Comparison of ENCODE assay signal across 10 cellular contexts in the genomic region with DNA sequence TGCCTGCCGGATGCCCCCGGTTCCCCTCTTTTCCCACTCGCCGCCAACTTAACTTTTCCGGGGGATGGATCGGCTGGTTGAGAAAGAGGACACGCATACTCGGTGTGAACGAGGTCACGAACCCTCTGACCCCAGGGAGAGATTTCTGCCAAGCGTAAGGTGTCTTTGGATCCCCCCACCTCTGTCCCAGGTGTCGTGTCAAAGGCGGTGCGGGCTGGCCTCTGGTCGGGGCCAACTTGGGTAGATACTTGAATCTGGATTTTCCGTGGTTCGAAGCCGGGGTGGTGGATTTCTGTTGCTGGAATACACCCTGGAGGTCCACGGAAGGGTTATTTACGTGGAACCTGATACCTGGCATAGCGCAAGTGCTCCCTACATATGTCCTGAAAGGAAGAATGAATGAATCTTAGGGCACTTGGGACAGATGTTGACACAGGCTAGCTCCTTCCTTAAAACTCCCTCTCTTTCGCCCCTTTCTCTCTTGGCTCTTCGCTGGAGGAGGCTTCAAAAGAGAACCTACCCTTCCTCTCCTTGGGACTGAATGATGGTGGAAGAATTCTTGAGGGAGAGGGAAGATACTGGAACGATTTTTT. TPM values are rescaled to one million over a fixed set of nuclear protein-coding genes. Genes with fewer than 3 reads are reported as not detected.
A peak's percentile ranks its signal among the peaks of the same experiment; 100 is the strongest.
DNase-seq lines count a peak whose midpoint lies in the region; ATAC-seq and TF ChIP-seq lines count a peak whose summit lies in the region.
"Had no signal": no experiment of that assay in that cellular context is flagged by ENCODE, and none has a peak within 500 bp of the region (broad histone marks: within the 10 kb centered on the region; RNA-seq: fewer than 3 reads in every experiment).

No MANE protein-coding gene starts in this region.

- in situ Hi-C loops in astrocyte of the cerebellum (cut with HindIII; ENCODE audit: low sequenced_read_pairs): no loop called here

- intact Hi-C loops in right lobe of liver (cut with DNase I): no loop called here
- intact Hi-C loops in spleen (cut with DNase I; ENCODE audit: low total_unique reads): no loop called here

- TF ChIP-seq POLR2A in right lobe of liver (IDR thresholded peaks at IDR 0.05): no peak
- no peak for TF ChIP-seq POLR2A in spleen (IDR thresholded peaks at IDR 0.05)

- no peaks in the 10 kb centered on the region for H3K9me3 ChIP-seq in right lobe of liver
- no peaks in the 10 kb centered on the region for H3K9me3 ChIP-seq in spleen
- H3K9me3 ChIP-seq: neutrophil had no signal

- TF ChIP-seq CTCF in HFF-Myc (IDR thresholded peaks at IDR 0.05; ENCODE audit: low read depth, low read length, missing control alignments) (no peak), astrocyte of the cerebellum (IDR thresholded peaks at IDR 0.05; ENCODE audit: low read depth, low read length, missing control alignments) (no peak), right lobe of liver (IDR thresholded peaks at IDR 0.05) (no peak), spleen (IDR thresholded peaks at IDR 0.05 in 8 of 11, conservative IDR thresholded peaks at IDR 0.05 in 3 of 11) (no peak)

- WGBS in right lobe of liver (ENCODE audit: insufficient coverage, low coverage, low lambda C conversion rate, missing lambda C conversion rate): 2% methylated on average over 17 of the region's 24 CpGs
- 3 to 10% (median 7%) methylated on average over 23 to 24 of the region's 24 CpGs for WGBS in spleen, 5 donors

- no peak for DNase-seq in HFF-Myc (ENCODE audit: extremely low read depth, low read depth)
- DNase-seq in astrocyte of the cerebellum (ENCODE audit: low read depth): no peak
- DNase-seq in right lobe of liver: no peak
- no peak for DNase-seq in spleen
- DNase-seq in NCI-H128 (lab: John Stamatoyannopoulos, UW; ENCODE audit: unreplicated experiment): no peak
- no peak for DNase-seq in islet precursor cell
- DNase-seq in HK-2 (ENCODE audit: unreplicated experiment): no peak
- DNase-seq: NCI-H1694 had no signal

- no peak overlapping the region for H3K27ac ChIP-seq in right lobe of liver
- no peak overlapping the region for H3K27ac ChIP-seq in spleen
- H3K27ac ChIP-seq: neutrophil had no signal

- no peaks in the 10 kb centered on the region for H3K36me3 ChIP-seq in right lobe of liver
- H3K36me3 ChIP-seq in spleen: no peaks in the 10 kb centered on the region
- H3K36me3 ChIP-seq: neutrophil had no signal

- H3K4me3 ChIP-seq in HFF-Myc (replicated peaks; ENCODE audit: low read depth, low read length) (peak overlapping the region; percentile 34), astrocyte of the cerebellum (ENCODE audit: low read depth, low read length) (peak overlapping the region; percentile 94), right lobe of liver (peak overlapping the region in 2 of 3 donors; percentile 15 to 33), spleen (peak overlapping the region in 7 of 8 donors; percentile 16 to 65 (median 29))

- ATAC-seq in right lobe of liver (no peak), GM18517 (IDR thresholded peaks at IDR 0.05; ENCODE audit: unreplicated experiment) (no peak)

- H3K27me3 ChIP-seq in right lobe of liver (peaks cover 0 to 25% of the 10 kb centered on the region in 2 donors), spleen (replicated peaks in 1 of 7) (peaks cover 0 to 84% (median 34%) of the 10 kb centered on the region in 7 donors)

- H3K4me1 ChIP-seq in right lobe of liver: no peaks in the 10 kb centered on the region
- H3K4me1 ChIP-seq in spleen: peaks cover 0 to 18% (median 13%) of the 10 kb centered on the region in 6 donors

RNA-seq across cellular contexts. Expression of a gene that starts 1.0 kb away (rescaled TPM):
- under 1 TPM in 2 of 6 experiments, not detected in 4; 0.43 to 0.69 TPM for total RNA-seq in right lobe of liver
- total RNA-seq in spleen: under 1 TPM in 4 of 7 donors, not detected in 3; 0.17 to 0.73 (median 0.46) TPM
- polyA plus RNA-seq in spleen: under 1 TPM; 0.30 to 0.58 (median 0.53) TPM

Comparison
In these comparisons a context has a peak if more than half of its experiments do, and no peak if none do; other contexts are left out.
1. H3K4me3 ChIP-seq: peak in every context shown above with its lines; median percentile 94 in astrocyte of the cerebellum; 34 in HFF-Myc; 29 in spleen; 24 in right lobe of liver.